Comparison of ENCODE assay signal across 1 cellular context in the genomic region with DNA sequence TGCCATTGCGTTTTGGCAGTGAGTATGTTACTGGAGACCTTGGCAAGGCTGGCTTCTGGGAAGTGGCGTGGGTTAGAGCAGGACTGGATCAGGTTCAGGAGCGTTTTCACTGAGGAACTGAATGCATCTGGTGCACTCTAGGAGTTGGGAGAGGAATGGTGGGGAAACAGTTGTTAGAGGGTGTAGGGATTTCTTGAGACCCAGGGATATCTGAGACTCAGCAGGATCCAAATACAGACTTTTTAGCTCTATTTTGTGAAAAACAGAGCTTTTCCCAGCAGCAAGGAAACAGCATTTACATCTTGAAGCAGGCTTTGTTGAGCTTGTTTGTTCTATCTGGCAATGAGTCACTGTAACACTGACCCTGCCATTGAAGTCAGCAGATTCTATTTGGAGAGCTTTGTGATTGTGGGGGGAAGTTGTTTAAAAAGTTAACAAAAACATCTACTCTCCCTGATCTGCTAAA.
A peak's percentile ranks its signal among the peaks of the same experiment; 100 is the strongest.
TF ChIP-seq lines count a peak whose summit lies in the region.

No MANE protein-coding gene starts in this region.

TF ChIP-seq in HepG2, 621 proteins besides CTCF, POLR2A, EP300 and RAD21 (continued from another document and continues in another):
- TF ChIP-seq MAFF (IDR thresholded peaks at IDR 0.05; ENCODE audit: low read depth, low read length) (peak; percentile 59), ZSCAN22 (CRISPR knock-in tag; IDR thresholded peaks at IDR 0.05) (no peak), ZKSCAN5 (CRISPR knock-in tag; IDR thresholded peaks at IDR 0.05) (no peak), GATAD2A (CRISPR knock-in tag; IDR thresholded peaks at IDR 0.05) (peak; percentile 73), ZNF737 (CRISPR knock-in tag; IDR thresholded peaks at IDR 0.05; ENCODE audit: borderline replicate concordance) (no peak), NCOA2 (CRISPR knock-in tag; IDR thresholded peaks at IDR 0.05) (peak; percentile 73), NCOA1 (CRISPR knock-in tag; IDR thresholded peaks at IDR 0.05) (no peak), ZNF431 (CRISPR knock-in tag; IDR thresholded peaks at IDR 0.05; ENCODE audit: borderline replicate concordance, low read depth) (no peak), FOXA1 (IDR thresholded peaks at IDR 0.05) (no peak), FOXA1 (CRISPR knock-in tag; IDR thresholded peaks at IDR 0.05) (peak; percentile 85), RORA (CRISPR knock-in tag; IDR thresholded peaks at IDR 0.05) (no peak), SRSF1 (optimal IDR thresholded peaks at IDR 0.05; ENCODE audit: low read depth, low read length) (no peak), ZNF552 (CRISPR knock-in tag; IDR thresholded peaks at IDR 0.05; ENCODE audit: borderline replicate concordance) (no peak), ZNF773 (CRISPR knock-in tag; IDR thresholded peaks at IDR 0.05; ENCODE audit: borderline replicate concordance) (no peak), HNRNPUL1 (IDR thresholded peaks at IDR 0.05; ENCODE audit: low read depth, low read length) (no peak), ZBTB49 (CRISPR knock-in tag; IDR thresholded peaks at IDR 0.05; ENCODE audit: borderline replicate concordance) (no peak), ZBTB14 (CRISPR knock-in tag; IDR thresholded peaks at IDR 0.05) (no peak), KDM3A (CRISPR knock-in tag; IDR thresholded peaks at IDR 0.05; ENCODE audit: low read depth) (no peak), ZSCAN21 (CRISPR knock-in tag; IDR thresholded peaks at IDR 0.05; ENCODE audit: borderline replicate concordance) (no peak), ZNF230 (CRISPR knock-in tag; IDR thresholded peaks at IDR 0.05) (no peak), NAIF1 (CRISPR knock-in tag; IDR thresholded peaks at IDR 0.05; ENCODE audit: borderline replicate concordance) (no peak), TRIM24 (CRISPR knock-in tag; IDR thresholded peaks at IDR 0.05) (no peak), ZNF3 (CRISPR knock-in tag; IDR thresholded peaks at IDR 0.05) (no peak), PPARG (CRISPR knock-in tag; conservative IDR thresholded peaks at IDR 0.05) (no peak), ZNF597 (CRISPR knock-in tag; IDR thresholded peaks at IDR 0.05) (no peak), GABPA (IDR thresholded peaks at IDR 0.05; ENCODE audit: low read depth, low read length) (no peak), GABPA (CRISPR knock-in tag; IDR thresholded peaks at IDR 0.05; ENCODE audit: low read depth) (no peak), ZNF143 (CRISPR knock-in tag; IDR thresholded peaks at IDR 0.05) (no peak), ZNF768 (CRISPR knock-in tag; IDR thresholded peaks at IDR 0.05) (no peak), NFKB2 (CRISPR knock-in tag; IDR thresholded peaks at IDR 0.05; ENCODE audit: borderline replicate concordance) (no peak), ZNF225 (CRISPR knock-in tag; IDR thresholded peaks at IDR 0.05) (no peak), ZNF510 (CRISPR knock-in tag; IDR thresholded peaks at IDR 0.05; ENCODE audit: low read depth) (no peak), STAT5B (CRISPR knock-in tag; IDR thresholded peaks at IDR 0.05) (no peak), EHMT2 (IDR thresholded peaks at IDR 0.05; ENCODE audit: borderline replicate concordance, low read depth, low read length) (no peak), MXD3 (CRISPR knock-in tag; IDR thresholded peaks at IDR 0.05) (no peak), MED8 (CRISPR knock-in tag; IDR thresholded peaks at IDR 0.05; ENCODE audit: insufficient replicate concordance) (no peak), HDAC1 (CRISPR knock-in tag; IDR thresholded peaks at IDR 0.05) (no peak), ZNF567 (CRISPR knock-in tag; IDR thresholded peaks at IDR 0.05; ENCODE audit: borderline replicate concordance) (no peak), LRRFIP1 (CRISPR knock-in tag; conservative IDR thresholded peaks at IDR 0.05) (no peak), HNF4G (IDR thresholded peaks at IDR 0.05; ENCODE audit: borderline replicate concordance, low read depth, low read length) (peak; percentile 16; the same call in 1 of the 2 replicates), HNF4G (CRISPR knock-in tag; IDR thresholded peaks at IDR 0.05; ENCODE audit: borderline replicate concordance, low read depth) (no peak), ZMYM3 (CRISPR knock-in tag; IDR thresholded peaks at IDR 0.05) (0 out of 2 replicates have a peak, but pooled peaks have one; percentile 0)
- TF ChIP-seq, protein P1, sequence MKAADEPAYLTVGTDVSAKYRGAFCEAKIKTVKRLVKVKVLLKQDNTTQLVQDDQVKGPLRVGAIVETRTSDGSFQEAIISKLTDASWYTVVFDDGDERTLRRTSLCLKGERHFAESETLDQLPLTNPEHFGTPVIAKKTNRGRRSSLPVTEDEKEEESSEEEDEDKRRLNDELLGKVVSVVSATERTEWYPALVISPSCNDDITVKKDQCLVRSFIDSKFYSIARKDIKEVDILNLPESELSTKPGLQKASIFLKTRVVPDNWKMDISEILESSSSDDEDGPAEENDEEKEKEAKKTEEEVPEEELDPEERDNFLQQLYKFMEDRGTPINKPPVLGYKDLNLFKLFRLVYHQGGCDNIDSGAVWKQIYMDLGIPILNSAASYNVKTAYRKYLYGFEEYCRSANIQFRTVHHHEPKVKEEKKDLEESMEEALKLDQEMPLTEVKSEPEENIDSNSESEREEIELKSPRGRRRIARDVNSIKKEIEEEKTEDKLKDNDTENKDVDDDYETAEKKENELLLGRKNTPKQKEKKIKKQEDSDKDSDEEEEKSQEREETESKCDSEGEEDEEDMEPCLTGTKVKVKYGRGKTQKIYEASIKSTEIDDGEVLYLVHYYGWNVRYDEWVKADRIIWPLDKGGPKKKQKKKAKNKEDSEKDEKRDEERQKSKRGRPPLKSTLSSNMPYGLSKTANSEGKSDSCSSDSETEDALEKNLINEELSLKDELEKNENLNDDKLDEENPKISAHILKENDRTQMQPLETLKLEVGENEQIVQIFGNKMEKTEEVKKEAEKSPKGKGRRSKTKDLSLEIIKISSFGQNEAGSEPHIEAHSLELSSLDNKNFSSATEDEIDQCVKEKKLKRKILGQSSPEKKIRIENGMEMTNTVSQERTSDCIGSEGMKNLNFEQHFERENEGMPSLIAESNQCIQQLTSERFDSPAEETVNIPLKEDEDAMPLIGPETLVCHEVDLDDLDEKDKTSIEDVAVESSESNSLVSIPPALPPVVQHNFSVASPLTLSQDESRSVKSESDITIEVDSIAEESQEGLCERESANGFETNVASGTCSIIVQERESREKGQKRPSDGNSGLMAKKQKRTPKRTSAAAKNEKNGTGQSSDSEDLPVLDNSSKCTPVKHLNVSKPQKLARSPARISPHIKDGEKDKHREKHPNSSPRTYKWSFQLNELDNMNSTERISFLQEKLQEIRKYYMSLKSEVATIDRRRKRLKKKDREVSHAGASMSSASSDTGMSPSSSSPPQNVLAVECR (CRISPR knock-in tag; IDR thresholded peaks at IDR 0.05; ENCODE audit: borderline replicate concordance) = peak; percentile 23; the same call in 1 of the 2 replicates
- TF ChIP-seq, protein P2, sequence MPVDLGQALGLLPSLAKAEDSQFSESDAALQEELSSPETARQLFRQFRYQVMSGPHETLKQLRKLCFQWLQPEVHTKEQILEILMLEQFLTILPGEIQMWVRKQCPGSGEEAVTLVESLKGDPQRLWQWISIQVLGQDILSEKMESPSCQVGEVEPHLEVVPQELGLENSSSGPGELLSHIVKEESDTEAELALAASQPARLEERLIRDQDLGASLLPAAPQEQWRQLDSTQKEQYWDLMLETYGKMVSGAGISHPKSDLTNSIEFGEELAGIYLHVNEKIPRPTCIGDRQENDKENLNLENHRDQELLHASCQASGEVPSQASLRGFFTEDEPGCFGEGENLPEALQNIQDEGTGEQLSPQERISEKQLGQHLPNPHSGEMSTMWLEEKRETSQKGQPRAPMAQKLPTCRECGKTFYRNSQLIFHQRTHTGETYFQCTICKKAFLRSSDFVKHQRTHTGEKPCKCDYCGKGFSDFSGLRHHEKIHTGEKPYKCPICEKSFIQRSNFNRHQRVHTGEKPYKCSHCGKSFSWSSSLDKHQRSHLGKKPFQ (CRISPR knock-in tag; IDR thresholded peaks at IDR 0.05; ENCODE audit: insufficient replicate concordance) = no peak
- TF ChIP-seq, protein P3, sequence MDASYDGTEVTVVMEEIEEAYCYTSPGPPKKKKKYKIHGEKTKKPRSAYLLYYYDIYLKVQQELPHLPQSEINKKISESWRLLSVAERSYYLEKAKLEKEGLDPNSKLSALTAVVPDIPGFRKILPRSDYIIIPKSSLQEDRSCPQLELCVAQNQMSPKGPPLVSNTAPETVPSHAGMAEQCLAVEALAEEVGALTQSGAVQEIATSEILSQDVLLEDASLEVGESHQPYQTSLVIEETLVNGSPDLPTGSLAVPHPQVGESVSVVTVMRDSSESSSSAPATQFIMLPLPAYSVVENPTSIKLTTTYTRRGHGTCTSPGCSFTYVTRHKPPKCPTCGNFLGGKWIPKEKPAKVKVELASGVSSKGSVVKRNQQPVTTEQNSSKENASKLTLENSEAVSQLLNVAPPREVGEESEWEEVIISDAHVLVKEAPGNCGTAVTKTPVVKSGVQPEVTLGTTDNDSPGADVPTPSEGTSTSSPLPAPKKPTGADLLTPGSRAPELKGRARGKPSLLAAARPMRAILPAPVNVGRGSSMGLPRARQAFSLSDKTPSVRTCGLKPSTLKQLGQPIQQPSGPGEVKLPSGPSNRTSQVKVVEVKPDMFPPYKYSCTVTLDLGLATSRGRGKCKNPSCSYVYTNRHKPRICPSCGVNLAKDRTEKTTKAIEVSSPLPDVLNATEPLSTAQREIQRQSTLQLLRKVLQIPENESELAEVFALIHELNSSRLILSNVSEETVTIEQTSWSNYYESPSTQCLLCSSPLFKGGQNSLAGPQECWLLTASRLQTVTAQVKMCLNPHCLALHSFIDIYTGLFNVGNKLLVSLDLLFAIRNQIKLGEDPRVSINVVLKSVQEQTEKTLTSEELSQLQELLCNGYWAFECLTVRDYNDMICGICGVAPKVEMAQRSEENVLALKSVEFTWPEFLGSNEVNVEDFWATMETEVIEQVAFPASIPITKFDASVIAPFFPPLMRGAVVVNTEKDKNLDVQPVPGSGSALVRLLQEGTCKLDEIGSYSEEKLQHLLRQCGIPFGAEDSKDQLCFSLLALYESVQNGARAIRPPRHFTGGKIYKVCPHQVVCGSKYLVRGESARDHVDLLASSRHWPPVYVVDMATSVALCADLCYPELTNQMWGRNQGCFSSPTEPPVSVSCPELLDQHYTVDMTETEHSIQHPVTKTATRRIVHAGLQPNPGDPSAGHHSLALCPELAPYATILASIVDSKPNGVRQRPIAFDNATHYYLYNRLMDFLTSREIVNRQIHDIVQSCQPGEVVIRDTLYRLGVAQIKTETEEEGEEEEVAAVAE (CRISPR knock-in tag; IDR thresholded peaks at IDR 0.05; ENCODE audit: borderline replicate concordance) = no peak
